ENCODE assay signal across 27 cellular contexts in the genomic region with DNA sequence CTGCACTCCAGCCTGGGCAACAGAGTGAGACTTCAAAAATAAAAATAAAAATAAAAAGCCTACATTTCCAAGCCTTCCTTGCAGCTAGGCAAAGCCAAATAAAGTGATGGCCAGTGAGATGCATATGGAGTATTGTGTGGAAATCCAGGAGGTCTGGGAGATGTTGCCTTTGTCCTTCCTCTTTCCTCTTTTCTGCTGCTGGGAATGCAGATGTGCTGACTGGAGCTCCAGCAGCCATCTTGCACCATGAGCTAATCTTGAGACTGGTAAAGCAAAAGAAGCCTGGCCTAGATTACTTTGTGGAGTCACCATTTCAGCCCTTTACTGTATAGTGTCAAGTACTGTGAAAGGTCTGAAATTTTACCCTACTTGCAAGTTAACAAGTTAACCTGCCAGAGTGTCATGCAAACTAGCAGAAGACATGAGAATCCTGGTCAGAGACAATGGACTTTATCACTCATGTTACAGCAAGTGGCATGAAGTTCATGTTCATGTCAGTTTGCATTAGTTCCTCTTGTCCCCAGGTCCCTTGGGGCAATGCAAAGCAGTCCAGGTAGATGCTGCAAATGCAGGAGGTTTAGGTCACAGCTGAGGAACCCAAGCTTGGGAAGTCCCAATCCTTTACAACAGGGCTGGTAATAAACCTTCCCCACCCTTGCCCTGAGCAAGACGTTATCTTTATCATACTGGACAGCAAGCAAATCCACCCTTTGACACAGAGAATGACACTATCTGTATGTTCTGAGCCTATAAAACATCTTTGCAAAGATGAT.
DNase-seq lines count a peak whose midpoint lies in the region; ATAC-seq, FAIRE-seq and TF ChIP-seq lines count a peak whose summit lies in the region.
"Had no signal": no experiment of that assay in that cellular context is flagged by ENCODE, and none has a peak within 500 bp of the region (broad histone marks: within the 10 kb centered on the region; RNA-seq: fewer than 3 reads in every experiment).

No MANE protein-coding gene starts in this region.

- no peak overlapping the region for H2BK12ac ChIP-seq in H1 (ENCODE audit: low read depth, low read length)

- H3K9me3 Mint-ChIP-seq in activated T-cell treated with anti-CD3 and anti-CD28 coated beads, Interleukin-2, amount 50 U/mL, for 72 hours: no peaks in the 10 kb centered on the region
- H3K9me3 Mint-ChIP-seq: activated CD4-positive, alpha-beta T cell treated with anti-CD3 and anti-CD28 coated beads, Interleukin-2, amount 10 ng/mL, durations not matched to agents 7 days and 5 days; activated naive CD8-positive, alpha-beta T cell treated with anti-CD3 and anti-CD28 coated beads, Interleukin-2, amount 50 U/mL, for 24 hours; T-cell; type B pancreatic cell had no signal

- ATAC-seq in GM19397 (IDR thresholded peaks at IDR 0.05; ENCODE audit: unreplicated experiment) (peak; percentile 48), Right ventricle myocardium superior (ENCODE audit: poor library complexity) (no peak)
- ATAC-seq in activated T-cell treated with anti-CD3 and anti-CD28 coated beads, Interleukin-2, amount 50 U/mL, for 72 hours (replicated peaks in 1 of 2): no peak
- ATAC-seq: activated naive CD8-positive, alpha-beta T cell treated with anti-CD3 and anti-CD28 coated beads, Interleukin-2, amount 50 U/mL, for 24 hours; body of pancreas; left lung; psoas muscle; T-cell had no signal

- H3K4me3 ChIP-seq in Karpas-422 (ENCODE audit: low read length) (no peak overlapping the region), H1 (ENCODE audit: extremely low read depth in 1 of 4, insufficient read depth in 2 of 4, low read depth in 3 of 4, low read length in 4 of 4) (no peak overlapping the region), kidney (ENCODE audit: low read length in 2 of 2) (no peak overlapping the region)
- H3K4me3 ChIP-seq: body of pancreas, left lung, psoas muscle, skin epidermis, stomach had no signal

- H3K36me3 ChIP-seq in Karpas-422 (ENCODE audit: insufficient read depth, low read length) (no peaks in the 10 kb centered on the region), H1 (ENCODE audit: control insufficient read depth in 2 of 4, insufficient read depth in 4 of 4, low read length in 3 of 4) (no peaks in the 10 kb centered on the region), kidney (ENCODE audit: control insufficient read depth in 1 of 2, insufficient read depth in 2 of 2, low read length in 2 of 2) (no peaks in the 10 kb centered on the region)
- H3K36me3 ChIP-seq: BE2C, left lung, stomach had no signal

- H3K27ac ChIP-seq in 22Rv1 (0 out of 2 replicates have a peak overlapping the region, but pooled peaks have one; percentile 4), Karpas-422 (ENCODE audit: low read length) (peak overlapping the region; percentile 50), H1 (ENCODE audit: low read depth, low read length) (no peak overlapping the region), kidney (ENCODE audit: low read depth in 2 of 2, low read length in 2 of 2) (no peak overlapping the region)
- H3K27ac ChIP-seq: body of pancreas, left lung, psoas muscle, skin epidermis, stomach had no signal

- H4K20me1 ChIP-seq in Karpas-422 (ENCODE audit: insufficient read depth, low read depth, low read length): no peaks in the 10 kb centered on the region
- peaks cover 0 to 2% of the 10 kb centered on the region in 2 experiments for H4K20me1 ChIP-seq in H1 (replicated peaks in 1 of 2; ENCODE audit: control insufficient read depth in 1 of 2, insufficient read depth in 2 of 2, low read length in 2 of 2)

- no peak overlapping the region for H3K56ac ChIP-seq in H1 (replicated peaks; ENCODE audit: insufficient read length, low read depth, low read length)

- H3K23me2 ChIP-seq in H1 (ENCODE audit: low read depth, low read length): no peaks in the 10 kb centered on the region

- no peak for FAIRE-seq in H1 (lab: Jason Lieb, UNC)
- no peak for FAIRE-seq in kidney (lab: Jason Lieb, UNC)

- intact Hi-C loops in Right ventricle myocardium superior (cut with DNase I): no loop called here
- intact Hi-C loops in kidney (cut with DNase I): no loop called here

- POLR2A ChIA-PET in H1 (lab: Charles Lee; ENCODE audit: partially characterized antibody): no interaction called here

- H3K36me3 Mint-ChIP-seq in activated T-cell treated with anti-CD3 and anti-CD28 coated beads, Interleukin-2, amount 50 U/mL, for 72 hours (ENCODE audit: insufficient read depth in 2 of 2): no peaks in the 10 kb centered on the region
- H3K36me3 Mint-ChIP-seq: T-cell, type B pancreatic cell had no signal

- TF ChIP-seq CTCF in 22Rv1 (IDR thresholded peaks at IDR 0.05) (no peak), H1 (IDR thresholded peaks at IDR 0.05; ENCODE audit: control extremely low read depth in 1 of 3, insufficient read depth in 1 of 3, low read depth in 1 of 3, low read length in 3 of 3) (no peak), kidney (IDR thresholded peaks at IDR 0.05; ENCODE audit: borderline replicate concordance, extremely low read depth, insufficient read depth) (no peak)

- H2BK120ac ChIP-seq in H1 (replicated peaks; ENCODE audit: low read depth, low read length): no peak overlapping the region

- 89% methylated on average over 1 of the region's 1 CpG; no CpG with 5 or more reads in 1 of the 2 experiments for WGBS in H1 (ENCODE audit: extremely low coverage in 1 of 2, insufficient coverage in 1 of 2, insufficient read length in 1 of 2, insufficient replicate concordance in 2 of 2, low coverage in 1 of 2, low lambda C conversion rate in 2 of 2, missing lambda C conversion rate in 1 of 2), 2 experiments

- no peaks in the 10 kb centered on the region; the same call in 1 of the 2 replicates for H3K27me3 ChIP-seq in Karpas-422 (ENCODE audit: low read length)
- H3K27me3 ChIP-seq in H1 (replicated peaks in 1 of 4; ENCODE audit: control insufficient read depth in 3 of 4, extremely low read depth in 1 of 4, insufficient read depth in 3 of 4, low read length in 3 of 4): no peaks in the 10 kb centered on the region
- H3K27me3 ChIP-seq: BE2C, body of pancreas had no signal

- H2BK5ac ChIP-seq in H1 (ENCODE audit: low read depth, low read length): no peak overlapping the region

- H3K9me3 ChIP-seq in Karpas-422 (ENCODE audit: low read length) (no peaks in the 10 kb centered on the region), H1 (ENCODE audit: insufficient read depth in 2 of 2, low read depth in 1 of 2, low read length in 1 of 2) (no peaks in the 10 kb centered on the region), kidney (ENCODE audit: control insufficient read depth in 1 of 2, low read length in 2 of 2) (no peaks in the 10 kb centered on the region)
- H3K9me3 ChIP-seq: BE2C, body of pancreas, Caco-2, left lung, psoas muscle had no signal

- TF ChIP-seq RAD21 in H1 (IDR thresholded peaks at IDR 0.05 in 1 of 2, conservative IDR thresholded peaks at IDR 0.05 in 1 of 2; ENCODE audit: low read depth in 2 of 2, low read length in 2 of 2): no peak

- H3K4me2 ChIP-seq in Karpas-422 (ENCODE audit: low read depth, low read length, poor library complexity, severe bottlenecking) (peak overlapping the region; percentile 31), H1 (ENCODE audit: insufficient read depth in 1 of 2, low read depth in 2 of 2, low read length in 2 of 2) (no peak overlapping the region)

- H2AFZ ChIP-seq in Karpas-422 (ENCODE audit: low read length) (no peak overlapping the region), H1 (ENCODE audit: low read length) (no peak overlapping the region)

- H3K27ac Mint-ChIP-seq in activated T-cell treated with anti-CD3 and anti-CD28 coated beads, Interleukin-2, amount 50 U/mL, for 72 hours: no peak overlapping the region
- H3K27ac Mint-ChIP-seq: activated CD4-positive, alpha-beta T cell treated with anti-CD3 and anti-CD28 coated beads, Interleukin-2, amount 10 ng/mL, durations not matched to agents 7 days and 5 days; activated naive CD8-positive, alpha-beta T cell treated with anti-CD3 and anti-CD28 coated beads, Interleukin-2, amount 50 U/mL, for 24 hours; endodermal cell; T-cell; type B pancreatic cell had no signal

- no peak overlapping the region for H3K4ac ChIP-seq in H1 (replicated peaks; ENCODE audit: insufficient read length, low read depth, low read length)

- H2BK20ac ChIP-seq in H1 (ENCODE audit: low read length): no peak overlapping the region; the same call in 1 of the 2 replicates

- H4K8ac ChIP-seq in H1 (ENCODE audit: extremely low read depth, insufficient read depth, low read length): no peak overlapping the region

- H3K9ac ChIP-seq in Karpas-422 (ENCODE audit: low read length) (no peak overlapping the region), H1 (replicated peaks in 1 of 4; ENCODE audit: extremely low read depth in 1 of 4, low read depth in 3 of 4, low read length in 3 of 4) (no peak overlapping the region), kidney (ENCODE audit: low read length in 2 of 2) (no peak overlapping the region)

- no peak for TF ChIP-seq EP300 in H1 (IDR thresholded peaks at IDR 0.05; ENCODE audit: borderline replicate concordance in 1 of 2, low read depth in 2 of 2, low read length in 2 of 2)

- H4K5ac ChIP-seq in H1 (ENCODE audit: insufficient read length, low read depth, low read length): no peak overlapping the region

- H3K14ac ChIP-seq in H1 (ENCODE audit: insufficient read length): no peak overlapping the region

- DNase-seq in Karpas-422 (peak; percentile 75), H1 (ENCODE audit: low read depth in 1 of 2, low spot score in 2 of 2) (no peak), Right ventricle myocardium superior (no peak), NCI-H510A treated with DMSO at 0.1 percent for 48 hours (lab: John Stamatoyannopoulos, UW) (no peak), kidney (no peak)
- DNase-seq in activated T-cell treated with anti-CD3 and anti-CD28 coated beads, Interleukin-2, amount 50 U/mL, for 72 hours: no peak
- DNase-seq: 8988T; activated CD4-positive, alpha-beta T cell treated with anti-CD3 and anti-CD28 coated beads, Interleukin-2, amount 10 ng/mL, durations not matched to agents 7 days and 5 days; activated naive CD8-positive, alpha-beta T cell treated with anti-CD3 and anti-CD28 coated beads, Interleukin-2, amount 50 U/mL, for 24 hours; BE2C; body of pancreas; Caco-2; endodermal cell; glutamatergic neuron; HCEC 1CT; left lung; NCI-H1436 treated with DMSO at 0.1 percent for 48 hours; NCI-H2171 treated with DMSO at 0.1 percent for 48 hours; NCI-H774; psoas muscle; stimulated activated CD4-positive, alpha-beta T cell treated with anti-CD3 and anti-CD28 coated beads, Interleukin-4, amount 100 ng/mL, for 1 hour; stomach; T-cell had no signal

- no peak for TF ChIP-seq POLR2A in H1 (IDR thresholded peaks at IDR 0.05; ENCODE audit: control extremely low read depth in 1 of 2, low read depth in 2 of 2, low read length in 2 of 2)

- H2AK5ac ChIP-seq in H1 (ENCODE audit: low read depth, low read length): no peak overlapping the region

- peaks cover 58% of the 10 kb centered on the region for H3K4me1 ChIP-seq in Karpas-422 (ENCODE audit: low read length)
- peaks cover 0 to 15% (median 4%) of the 10 kb centered on the region in 4 experiments; a peak in 5 of 7 replicates for H3K4me1 ChIP-seq in H1 (replicated peaks in 1 of 4; ENCODE audit: control insufficient read depth in 3 of 4, insufficient read depth in 4 of 4, low read length in 3 of 4)
- H3K4me1 ChIP-seq in kidney (ENCODE audit: control insufficient read depth in 1 of 2, insufficient read depth in 1 of 2, low read depth in 1 of 2, low read length in 2 of 2): peaks cover 0 to 3% of the 10 kb centered on the region in 2 donors
- H3K4me1 ChIP-seq: BE2C, left lung, psoas muscle had no signal

- no peaks in the 10 kb centered on the region for H3K4me1 Mint-ChIP-seq in activated T-cell treated with anti-CD3 and anti-CD28 coated beads, Interleukin-2, amount 50 U/mL, for 72 hours (ENCODE audit: low read depth)
- H3K4me1 Mint-ChIP-seq: activated CD4-positive, alpha-beta T cell treated with anti-CD3 and anti-CD28 coated beads, Interleukin-2, amount 10 ng/mL, durations not matched to agents 7 days and 5 days; activated naive CD8-positive, alpha-beta T cell treated with anti-CD3 and anti-CD28 coated beads, Interleukin-2, amount 50 U/mL, for 24 hours; T-cell had no signal

- H3K23ac ChIP-seq in H1 (ENCODE audit: insufficient read length): no peak overlapping the region

- no peaks in the 10 kb centered on the region for H3K27me3 Mint-ChIP-seq in activated T-cell treated with anti-CD3 and anti-CD28 coated beads, Interleukin-2, amount 50 U/mL, for 72 hours (ENCODE audit: low read depth)

- H3K79me2 ChIP-seq in Karpas-422 (ENCODE audit: low read length) (no peaks in the 10 kb centered on the region), H1 (ENCODE audit: control insufficient read depth in 1 of 2, insufficient read depth in 2 of 2, low read length in 2 of 2) (no peaks in the 10 kb centered on the region)

- peak overlapping the region; percentile 53 for H2BK15ac ChIP-seq in H1 (ENCODE audit: low read length)

- CTCF ChIA-PET in H1 (lab: Charles Lee; ENCODE audit: partially characterized antibody): interaction anchor here (0.6 kb wide), 1 partner anchor 11 kb away, joined by 3 read pairs; no protein-coding TSS in a partner anchor

- H3K79me1 ChIP-seq in H1 (ENCODE audit: low read depth, low read length): no peaks in the 10 kb centered on the region

- no peak overlapping the region for H3K18ac ChIP-seq in H1 (ENCODE audit: extremely low read depth, low read length)

- no peaks in the 10 kb centered on the region for H3K9me2 ChIP-seq in Karpas-422 (replicated peaks; ENCODE audit: insufficient read depth, low read length)

- H3K4me3 Mint-ChIP-seq in activated T-cell treated with anti-CD3 and anti-CD28 coated beads, Interleukin-2, amount 50 U/mL, for 72 hours: no peak overlapping the region
- H3K4me3 Mint-ChIP-seq: activated CD4-positive, alpha-beta T cell treated with anti-CD3 and anti-CD28 coated beads, Interleukin-2, amount 10 ng/mL, durations not matched to agents 7 days and 5 days; activated naive CD8-positive, alpha-beta T cell treated with anti-CD3 and anti-CD28 coated beads, Interleukin-2, amount 50 U/mL, for 24 hours; endodermal cell; T-cell; type B pancreatic cell had no signal

- H4K91ac ChIP-seq in H1 (replicated peaks; ENCODE audit: insufficient read length, low read length): no peak overlapping the region

Comparison
In these comparisons a context has a peak if more than half of its experiments do, and no peak if none do; other contexts are left out.
1. H3K27ac ChIP-seq: peak in 22Rv1 (single experiment) and Karpas-422 (single experiment); none in H1 (single experiment) and kidney (0 of 2).